14 cellular contexts compared by ENCODE assay signal in genomic region chr12:53983580-53984572, GRCh38. TPM values are rescaled to one million over a fixed set of nuclear protein-coding genes. Genes with fewer than 3 reads are reported as not detected.
A peak's percentile ranks its signal among the peaks of the same experiment; 100 is the strongest.
DNase-seq lines count a peak whose midpoint lies in the region; ATAC-seq, FAIRE-seq and TF ChIP-seq lines count a peak whose summit lies in the region.
"Had no signal": no experiment of that assay in that cellular context is flagged by ENCODE, and none has a peak within 500 bp of the region (broad histone marks: within the 10 kb centered on the region; RNA-seq: fewer than 3 reads in every experiment).

No MANE protein-coding gene starts in this region.

- DNase-seq in natural killer cell: no peak
- DNase-seq in natural killer cell treated with Interleukin-12 subunit alpha and Interleukin-12 subunit beta and Interleukin-15 and Interleukin-18, amount 100 ng/mL, for 72 hours (ENCODE audit: low spot score): no peak
- DNase-seq in SJSA1 (ENCODE audit: low read depth in 1 of 2, low spot score in 2 of 2): peak in 1 of 2 experiments; percentile 70
- DNase-seq in kidney: no peak
- DNase-seq in upper lobe of right lung: peak; percentile 52
- DNase-seq: NCI-H2029 treated with DMSO at 0.1 percent for 48 hours, spleen had no signal

- ATAC-seq in natural killer cell (no peak), upper lobe of right lung (no peak), GM18498 (IDR thresholded peaks at IDR 0.05; ENCODE audit: unreplicated experiment) (no peak), GM21367 (IDR thresholded peaks at IDR 0.05; ENCODE audit: unreplicated experiment) (no peak), GM21825 (IDR thresholded peaks at IDR 0.05; ENCODE audit: unreplicated experiment) (no peak)
- ATAC-seq in natural killer cell treated with Interleukin-12 subunit alpha and Interleukin-12 subunit beta and Interleukin-15 and Interleukin-18, amount 100 ng/mL, for 72 hours: no peak

- H3K27me3 ChIP-seq in SJSA1 (replicated peaks) (no peaks in the 10 kb centered on the region), upper lobe of right lung (peaks cover 99% of the 10 kb centered on the region)

- intact Hi-C loops in natural killer cell (cut with micrococcal nuclease): loop anchor here (10.0 kb wide), 1 partner anchor 189 kb away; no protein-coding TSS in a partner anchor
- intact Hi-C loops in kidney (cut with DNase I): no loop called here
- intact Hi-C loops in upper lobe of right lung (cut with DNase I): no loop called here

- peaks cover 42% of the 10 kb centered on the region for H3K4me1 ChIP-seq in SJSA1 (replicated peaks)
- peaks cover 9 to 16% of the 10 kb centered on the region in 2 donors for H3K4me1 ChIP-seq in kidney (ENCODE audit: control insufficient read depth in 1 of 2, insufficient read depth in 1 of 2, low read depth in 1 of 2, low read length in 2 of 2)
- peaks cover 7% of the 10 kb centered on the region for H3K4me1 ChIP-seq in upper lobe of right lung

- TF ChIP-seq CTCF in natural killer cell (IDR thresholded peaks at IDR 0.05) (no peak), kidney (IDR thresholded peaks at IDR 0.05; ENCODE audit: borderline replicate concordance, extremely low read depth, insufficient read depth) (no peak), upper lobe of right lung (IDR thresholded peaks at IDR 0.05) (no peak)

- H3K27me3 Mint-ChIP-seq in natural killer cell (ENCODE audit: low read depth in 2 of 2): peaks cover 85 to 88% of the 10 kb centered on the region in 2 donors
- peaks cover 73 to 85% of the 10 kb centered on the region in 2 donors for H3K27me3 Mint-ChIP-seq in natural killer cell treated with Interleukin-12 subunit alpha and Interleukin-12 subunit beta and Interleukin-15 and Interleukin-18, amount 100 ng/mL, for 72 hours

- peaks cover 12 to 31% of the 10 kb centered on the region in 2 donors for H3K4me1 Mint-ChIP-seq in natural killer cell
- peaks cover 14 to 17% of the 10 kb centered on the region in 2 donors for H3K4me1 Mint-ChIP-seq in natural killer cell treated with Interleukin-12 subunit alpha and Interleukin-12 subunit beta and Interleukin-15 and Interleukin-18, amount 100 ng/mL, for 72 hours (ENCODE audit: low read depth in 2 of 2)

- H3K36me3 ChIP-seq in SJSA1 (peaks cover 7% of the 10 kb centered on the region; the same call in 1 of the 2 replicates), kidney (ENCODE audit: control insufficient read depth in 1 of 2, insufficient read depth in 2 of 2, low read length in 2 of 2) (no peaks in the 10 kb centered on the region), upper lobe of right lung (no peaks in the 10 kb centered on the region)
- H3K36me3 ChIP-seq: spleen, vagina had no signal

- H3K27ac Mint-ChIP-seq in natural killer cell: peak overlapping the region in 1 of 2 donors; percentile 43
- no peak overlapping the region for H3K27ac Mint-ChIP-seq in natural killer cell treated with Interleukin-12 subunit alpha and Interleukin-12 subunit beta and Interleukin-15 and Interleukin-18, amount 100 ng/mL, for 72 hours

- no peaks in the 10 kb centered on the region for H3K36me3 Mint-ChIP-seq in natural killer cell
- no peaks in the 10 kb centered on the region for H3K36me3 Mint-ChIP-seq in natural killer cell treated with Interleukin-12 subunit alpha and Interleukin-12 subunit beta and Interleukin-15 and Interleukin-18, amount 100 ng/mL, for 72 hours

- H3K9ac ChIP-seq in kidney (ENCODE audit: low read length in 2 of 2): peak overlapping the region in 1 of 2 donors; percentile 77

- H3K4me3 Mint-ChIP-seq in natural killer cell: peak overlapping the region; percentile 35
- H3K4me3 Mint-ChIP-seq in natural killer cell treated with Interleukin-12 subunit alpha and Interleukin-12 subunit beta and Interleukin-15 and Interleukin-18, amount 100 ng/mL, for 72 hours: no peak overlapping the region

- FAIRE-seq in kidney (lab: Jason Lieb, UNC): no peak
- FAIRE-seq: HepG2 had no signal

- H3K9me3 ChIP-seq in SJSA1 (replicated peaks) (no peaks in the 10 kb centered on the region), kidney (ENCODE audit: control insufficient read depth in 1 of 2, low read length in 2 of 2) (no peaks in the 10 kb centered on the region), upper lobe of right lung (no peaks in the 10 kb centered on the region)
- H3K9me3 ChIP-seq: vagina had no signal

- no peaks in the 10 kb centered on the region for H3K9me3 Mint-ChIP-seq in natural killer cell
- H3K9me3 Mint-ChIP-seq in natural killer cell treated with Interleukin-12 subunit alpha and Interleukin-12 subunit beta and Interleukin-15 and Interleukin-18, amount 100 ng/mL, for 72 hours: no peaks in the 10 kb centered on the region

- H3K4me3 ChIP-seq in SJSA1 (peak overlapping the region; percentile 39), kidney (ENCODE audit: low read length in 2 of 2) (peak overlapping the region; percentile 6 to 45), upper lobe of right lung (no peak overlapping the region)

- H3K27ac ChIP-seq in SJSA1: peak overlapping the region; percentile 90
- peak overlapping the region; percentile 78 to 89 for H3K27ac ChIP-seq in kidney (ENCODE audit: low read depth in 2 of 2, low read length in 2 of 2)
- no peak overlapping the region for H3K27ac ChIP-seq in upper lobe of right lung
- H3K27ac ChIP-seq: C4-2B, epithelial cell of prostate, spleen, vagina had no signal

RNA-seq across cellular contexts. Expression of gene HOXC10, which starts 1.1 kb away (rescaled TPM):
- total RNA-seq in natural killer cell (not detected), kidney (50.7 TPM), upper lobe of right lung (not detected)
- not detected for total RNA-seq in natural killer cell treated with Interleukin-12 subunit alpha and Interleukin-12 subunit beta and Interleukin-15 and Interleukin-18, amount 100 ng/mL, for 72 hours
- total RNA-seq in SJSA1 (2014; rRNA removed; shearing (Covaris generic)): 3.2 and 7.5 TPM in 2 replicates
- 49.7 TPM for polyA plus RNA-seq in kidney (ENCODE audit: insufficient read depth, low read depth, low replicate concordance)
- total RNA-seq: HepG2, spleen, vagina had no signal
- polyA plus RNA-seq: HepG2, spleen had no signal

RNA-seq across cellular contexts. Expression of gene HOTAIR, which starts 9.1 kb away (rescaled TPM):
- not detected for total RNA-seq in natural killer cell
- total RNA-seq in natural killer cell treated with Interleukin-12 subunit alpha and Interleukin-12 subunit beta and Interleukin-15 and Interleukin-18, amount 100 ng/mL, for 72 hours: not detected
- total RNA-seq in SJSA1 (2014; rRNA removed; shearing (Covaris generic)): 11.1 and 13.5 TPM in 2 replicates
- total RNA-seq in kidney: 0.76 TPM
- 0.52 TPM for polyA plus RNA-seq in kidney (ENCODE audit: insufficient read depth, low read depth, low replicate concordance)
- not detected for total RNA-seq in upper lobe of right lung
- total RNA-seq: HepG2, spleen, vagina had no signal
- polyA plus RNA-seq: HepG2, spleen had no signal

RNA-seq across cellular contexts. Expression of gene HOXC11, which starts 10.9 kb away (rescaled TPM):
- total RNA-seq in natural killer cell (not detected), kidney (1.4 TPM), upper lobe of right lung (not detected)
- total RNA-seq in natural killer cell treated with Interleukin-12 subunit alpha and Interleukin-12 subunit beta and Interleukin-15 and Interleukin-18, amount 100 ng/mL, for 72 hours: not detected
- total RNA-seq in SJSA1 (2014; rRNA removed; shearing (Covaris generic)): 4.3 and 4.6 TPM in 2 replicates
- 0.75 TPM for polyA plus RNA-seq in kidney (ENCODE audit: insufficient read depth, low read depth, low replicate concordance)
- total RNA-seq: HepG2, spleen, vagina had no signal
- polyA plus RNA-seq: HepG2, spleen had no signal

RNA-seq across cellular contexts. Expression of gene HOXC9, which starts 16.1 kb away (rescaled TPM):
- total RNA-seq in natural killer cell: not detected
- total RNA-seq in natural killer cell treated with Interleukin-12 subunit alpha and Interleukin-12 subunit beta and Interleukin-15 and Interleukin-18, amount 100 ng/mL, for 72 hours: not detected
- 9.6 and 14.2 TPM in 2 replicates for total RNA-seq in SJSA1 (2014; rRNA removed; shearing (Covaris generic))
- 16.5 TPM for total RNA-seq in kidney
- 11.7 TPM for polyA plus RNA-seq in kidney (ENCODE audit: insufficient read depth, low read depth, low replicate concordance)
- total RNA-seq in upper lobe of right lung: 0.61 TPM
- total RNA-seq: spleen, vagina had no signal

RNA-seq across cellular contexts. Expression of gene HOXC8, which starts 24.9 kb away (rescaled TPM):
- total RNA-seq in natural killer cell (not detected), kidney (9.0 TPM), upper lobe of right lung (0.55 TPM)
- total RNA-seq in natural killer cell treated with Interleukin-12 subunit alpha and Interleukin-12 subunit beta and Interleukin-15 and Interleukin-18, amount 100 ng/mL, for 72 hours: not detected
- total RNA-seq in SJSA1 (2014; rRNA removed; shearing (Covaris generic)): 0.19 and 1.3 TPM in 2 replicates
- 2.1 TPM for polyA plus RNA-seq in kidney (ENCODE audit: insufficient read depth, low read depth, low replicate concordance)
- total RNA-seq: HepG2, spleen, vagina had no signal
